In the genomic region with DNA sequence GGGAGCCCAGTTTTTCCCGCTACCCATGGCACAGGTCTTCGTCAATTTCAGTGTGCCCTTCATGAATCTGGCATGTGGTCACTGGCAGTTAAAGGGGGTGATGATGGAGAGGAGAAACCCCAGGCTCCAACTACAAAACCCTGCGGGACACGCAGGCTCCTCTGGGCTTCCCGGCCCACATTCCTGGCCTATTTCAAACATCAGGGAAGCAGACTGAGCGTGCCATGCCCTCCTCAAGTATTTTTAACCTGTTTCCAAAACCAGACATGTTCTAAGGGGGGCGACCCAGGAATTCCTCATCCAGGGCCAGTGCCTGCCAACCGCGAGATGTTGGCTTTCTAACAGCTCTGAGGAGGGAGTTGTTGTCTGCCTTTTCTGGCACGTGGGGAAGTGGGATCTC, we compare ENCODE assay signal across 14 cellular contexts.
DNase-seq lines count a peak whose midpoint lies in the region; ATAC-seq and TF ChIP-seq lines count a peak whose summit lies in the region.
"Had no signal": no experiment of that assay in that cellular context is flagged by ENCODE, and none has a peak within 500 bp of the region (broad histone marks: within the 10 kb centered on the region; RNA-seq: fewer than 3 reads in every experiment).

No MANE protein-coding gene starts in this region.

- no peaks in the 10 kb centered on the region for H3K9me3 Mint-ChIP-seq in activated CD4-positive, alpha-beta memory T cell treated with anti-CD3 and anti-CD28 coated beads for 36 hours
- H3K9me3 Mint-ChIP-seq in activated CD4-positive, alpha-beta memory T cell treated with anti-CD3 and anti-CD28 coated beads, Interleukin-2, amount 10 ng/mL, durations not matched to agents 7 days and 5 days, result no peaks in the 10 kb centered on the region
- H3K9me3 Mint-ChIP-seq: memory B cell had no signal

- POLR2A ChIA-PET in activated CD4-positive, alpha-beta memory T cell treated with anti-CD3 and anti-CD28 coated beads for 36 hours (lab: Charles Lee), result interaction anchor here (2.0 kb wide), 1 partner anchor 33 kb away, joined by 7 read pairs; no protein-coding TSS in a partner anchor
- POLR2A ChIA-PET in activated CD4-positive, alpha-beta memory T cell treated with anti-CD3 and anti-CD28 coated beads, Interleukin-2, amount 10 ng/mL, durations not matched to agents 7 days and 5 days (lab: Charles Lee), result interaction anchor here (2.1 kb wide), 1 partner anchor 10 kb away, joined by 5 read pairs; no protein-coding TSS in a partner anchor

- CTCF ChIA-PET in activated CD4-positive, alpha-beta memory T cell treated with anti-CD3 and anti-CD28 coated beads for 36 hours (lab: Charles Lee), result interaction anchor here (1.0 to 2.8 kb wide), 3 partner anchors 9 to 182 kb away, joined by 4 to 16 read pairs (median 5); no protein-coding TSS in a partner anchor
- CTCF ChIA-PET in activated CD4-positive, alpha-beta memory T cell treated with anti-CD3 and anti-CD28 coated beads, Interleukin-2, amount 10 ng/mL, durations not matched to agents 7 days and 5 days (lab: Charles Lee), result interaction anchor here (1.4 kb wide), 1 partner anchor 9 kb away, joined by 5 read pairs; no protein-coding TSS in a partner anchor

- H3K4me3 Mint-ChIP-seq in activated CD4-positive, alpha-beta memory T cell treated with anti-CD3 and anti-CD28 coated beads for 36 hours, result no peak overlapping the region
- no peak overlapping the region for H3K4me3 Mint-ChIP-seq in activated CD4-positive, alpha-beta memory T cell treated with anti-CD3 and anti-CD28 coated beads, Interleukin-2, amount 10 ng/mL, durations not matched to agents 7 days and 5 days
- H3K4me3 Mint-ChIP-seq: memory B cell had no signal

- H3K9me3 ChIP-seq in lower lobe of right lung (no peaks in the 10 kb centered on the region), thoracic aorta (no peaks in the 10 kb centered on the region)
- H3K9me3 ChIP-seq: adrenal gland, suprapubic skin had no signal

- H3K27ac Mint-ChIP-seq in activated CD4-positive, alpha-beta memory T cell treated with anti-CD3 and anti-CD28 coated beads for 36 hours, result peak overlapping the region; percentile 57
- no peak overlapping the region for H3K27ac Mint-ChIP-seq in activated CD4-positive, alpha-beta memory T cell treated with anti-CD3 and anti-CD28 coated beads, Interleukin-2, amount 10 ng/mL, durations not matched to agents 7 days and 5 days
- H3K27ac Mint-ChIP-seq: memory B cell had no signal

- H3K36me3 Mint-ChIP-seq in activated CD4-positive, alpha-beta memory T cell treated with anti-CD3 and anti-CD28 coated beads for 36 hours, result peaks cover 6% of the 10 kb centered on the region
- peaks cover 40% of the 10 kb centered on the region for H3K36me3 Mint-ChIP-seq in activated CD4-positive, alpha-beta memory T cell treated with anti-CD3 and anti-CD28 coated beads, Interleukin-2, amount 10 ng/mL, durations not matched to agents 7 days and 5 days (ENCODE audit: low read depth)

- peaks cover 76% of the 10 kb centered on the region for H3K4me1 Mint-ChIP-seq in activated CD4-positive, alpha-beta memory T cell treated with anti-CD3 and anti-CD28 coated beads for 36 hours (ENCODE audit: low read depth)
- H3K4me1 Mint-ChIP-seq in activated CD4-positive, alpha-beta memory T cell treated with anti-CD3 and anti-CD28 coated beads, Interleukin-2, amount 10 ng/mL, durations not matched to agents 7 days and 5 days, result peaks cover 37% of the 10 kb centered on the region

- no peaks in the 10 kb centered on the region for H3K27me3 Mint-ChIP-seq in activated CD4-positive, alpha-beta memory T cell treated with anti-CD3 and anti-CD28 coated beads for 36 hours
- H3K27me3 Mint-ChIP-seq in activated CD4-positive, alpha-beta memory T cell treated with anti-CD3 and anti-CD28 coated beads, Interleukin-2, amount 10 ng/mL, durations not matched to agents 7 days and 5 days, result no peaks in the 10 kb centered on the region
- H3K27me3 Mint-ChIP-seq: memory B cell had no signal

- H3K4me3 ChIP-seq in brain microvascular endothelial cell (ENCODE audit: low read depth, low read length) (no peak overlapping the region), lower lobe of right lung (no peak overlapping the region), thoracic aorta (no peak overlapping the region)
- H3K4me3 ChIP-seq: adrenal gland, GM12878, suprapubic skin had no signal

- no peak for DNase-seq in activated CD4-positive, alpha-beta memory T cell treated with anti-CD3 and anti-CD28 coated beads for 36 hours
- DNase-seq in activated CD4-positive, alpha-beta memory T cell treated with anti-CD3 and anti-CD28 coated beads, Interleukin-2, amount 10 ng/mL, durations not matched to agents 7 days and 5 days, result no peak
- DNase-seq in brain microvascular endothelial cell (no peak), lower lobe of right lung (no peak), thoracic aorta (ENCODE audit: low spot score) (peak; percentile 49), NCI-H446 treated with DMSO at 0.1 percent for 48 hours (lab: John Stamatoyannopoulos, UW) (no peak)
- DNase-seq: adrenal gland, MV-4-11, OCI-M1 had no signal

- H3K4me1 ChIP-seq in lower lobe of right lung (peaks cover 76% of the 10 kb centered on the region), thoracic aorta (ENCODE audit: control insufficient read depth in 1 of 2, low read depth in 2 of 2) (peaks cover 65 to 89% of the 10 kb centered on the region in 2 donors)

- no peak for TF ChIP-seq CTCF in brain microvascular endothelial cell (IDR thresholded peaks at IDR 0.05; ENCODE audit: low read depth, low read length, missing control alignments)
- no peak for TF ChIP-seq CTCF in lower lobe of right lung (IDR thresholded peaks at IDR 0.05)
- TF ChIP-seq CTCF in thoracic aorta (IDR thresholded peaks at IDR 0.05), result no peak

- H3K36me3 ChIP-seq in brain microvascular endothelial cell (replicated peaks), result peaks cover 24% of the 10 kb centered on the region
- peaks cover 26% of the 10 kb centered on the region for H3K36me3 ChIP-seq in lower lobe of right lung
- H3K36me3 ChIP-seq in thoracic aorta, result no peaks in the 10 kb centered on the region
- H3K36me3 ChIP-seq: adrenal gland, suprapubic skin had no signal

- intact Hi-C loops in activated CD4-positive, alpha-beta memory T cell treated with anti-CD3 and anti-CD28 coated beads for 36 hours (cut with micrococcal nuclease), result no loop called here
- intact Hi-C loops in lower lobe of right lung (cut with DNase I), result no loop called here

- no peaks in the 10 kb centered on the region for H3K27me3 ChIP-seq in brain microvascular endothelial cell (replicated peaks)
- H3K27me3 ChIP-seq in lower lobe of right lung (ENCODE audit: low read depth), result no peaks in the 10 kb centered on the region
- H3K27me3 ChIP-seq in thoracic aorta (replicated peaks; ENCODE audit: insufficient read depth), result no peaks in the 10 kb centered on the region
- H3K27me3 ChIP-seq: adrenal gland, suprapubic skin had no signal

- H3K27ac ChIP-seq in brain microvascular endothelial cell (peak overlapping the region; percentile 84), lower lobe of right lung (peak overlapping the region; percentile 58), thoracic aorta (peak overlapping the region; percentile 81 to 87)
- H3K27ac ChIP-seq: suprapubic skin had no signal

- ATAC-seq in lower lobe of right lung, result peak in 1 of 2 donors; percentile 62
- no peak for ATAC-seq in thoracic aorta (ENCODE audit: insufficient number of reproducible peaks, low FRiP score, low read depth)
- no peak for ATAC-seq in GM21526 (IDR thresholded peaks at IDR 0.05; ENCODE audit: low FRiP score, unreplicated experiment)
- ATAC-seq in GM19395 (IDR thresholded peaks at IDR 0.05; ENCODE audit: unreplicated experiment), result no peak
- ATAC-seq: GM12878 had no signal

- in situ Hi-C loops in brain microvascular endothelial cell (cut with HindIII; ENCODE audit: low pct_ligation_motif_present, low sequenced_read_pairs), result no loop called here
